In the genomic region with DNA sequence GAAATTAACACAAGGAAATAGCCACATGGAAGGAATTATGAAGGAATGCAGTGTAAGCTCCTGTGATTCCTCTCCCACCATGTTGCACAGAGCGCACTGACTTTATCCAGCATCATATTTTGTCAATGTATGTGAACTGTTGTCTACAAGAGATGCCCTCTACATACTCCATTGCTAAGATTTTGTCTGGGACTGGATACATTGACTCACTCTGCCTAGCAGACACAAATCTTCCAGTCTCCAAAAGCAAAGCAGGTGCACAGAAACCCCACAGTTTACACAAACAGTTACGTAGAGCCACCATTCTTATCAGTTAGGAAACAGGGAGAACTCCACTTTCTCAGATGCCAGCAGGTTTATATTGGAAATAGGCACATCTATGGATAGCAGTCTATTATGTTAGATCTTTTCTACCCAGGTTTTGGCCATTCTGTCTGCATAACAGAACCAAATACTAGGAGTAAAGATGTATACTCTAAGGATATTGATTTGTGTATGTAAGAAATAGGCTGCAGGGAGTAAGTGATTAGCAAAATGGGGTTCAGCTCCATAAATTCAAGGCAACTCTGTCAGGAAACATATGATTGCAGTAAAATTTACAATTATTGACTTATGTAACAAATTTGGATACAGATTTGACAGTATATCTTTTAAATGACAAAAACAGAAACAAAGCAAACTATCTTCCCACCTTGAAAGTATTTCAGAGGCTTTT, we compare ENCODE assay signal across 27 cellular contexts. TPM values are rescaled to one million over a fixed set of nuclear protein-coding genes. Genes with fewer than 3 reads are reported as not detected.
DNase-seq lines count a peak whose midpoint lies in the region; ATAC-seq and TF ChIP-seq lines count a peak whose summit lies in the region.
"Had no signal": no experiment of that assay in that cellular context is flagged by ENCODE, and none has a peak within 500 bp of the region (broad histone marks: within the 10 kb centered on the region; RNA-seq: fewer than 3 reads in every experiment).

No MANE protein-coding gene starts in this region.

- intact Hi-C loops in Caco-2 (cut with micrococcal nuclease; ENCODE audit: unreplicated experiment) (no loop called here), PC-9 (cut with micrococcal nuclease; ENCODE audit: unreplicated experiment) (no loop called here)

- peak overlapping the region; percentile 19 for H3K4me3 Mint-ChIP-seq in Caco-2 (ENCODE audit: unreplicated experiment)
- no peak overlapping the region for H3K4me3 Mint-ChIP-seq in T-cell
- H3K4me3 Mint-ChIP-seq: activated CD8-positive, alpha-beta T cell treated with anti-CD3 and anti-CD28 coated beads, Interleukin-2, amount 10 ng/mL, durations not matched to agents 7 days and 5 days; dendritic cell treated with granulocyte-macrophage colony-stimulating factor and Interleukin-4, amounts not matched to agents 40 ng/mL and 50 ng/mL, for 4 days; neural crest cell had no signal

- no peaks in the 10 kb centered on the region for H3K27me3 Mint-ChIP-seq in Caco-2 (ENCODE audit: insufficient read depth, unreplicated experiment)
- peaks cover 8 to 10% of the 10 kb centered on the region in 2 donors for H3K27me3 Mint-ChIP-seq in T-cell
- H3K27me3 Mint-ChIP-seq: dendritic cell treated with granulocyte-macrophage colony-stimulating factor and Interleukin-4, amounts not matched to agents 40 ng/mL and 50 ng/mL, for 4 days had no signal

- H3K9me2 ChIP-seq in PC-9 (ENCODE audit: insufficient read depth) (no peaks in the 10 kb centered on the region), hepatocyte (replicated peaks; ENCODE audit: insufficient read depth) (no peaks in the 10 kb centered on the region)

- DNase-seq in Caco-2: no peak
- no peak for DNase-seq in PC-9
- no peak for DNase-seq in hepatocyte (ENCODE audit: low spot score)
- no peak for DNase-seq in SW480 (ENCODE audit: low spot score)
- no peak for DNase-seq in T-cell
- DNase-seq: activated CD4-positive, alpha-beta T cell treated with anti-CD3 and anti-CD28 coated beads for 1 hour; activated CD8-positive, alpha-beta T cell treated with anti-CD3 and anti-CD28 coated beads, Interleukin-2, amount 10 ng/mL, durations not matched to agents 7 days and 5 days; anterior cingulate cortex; central memory CD4-positive, alpha-beta T cell; COR-L47; kidney; NCI-H1092 treated with DMSO at 0.1 percent for 48 hours; NCI-H2029; NCI-H774; RPMI8226; stimulated activated naive CD8-positive, alpha-beta T cell treated with anti-CD3 and anti-CD28 coated beads, Interleukin-15, Interleukin-2, amounts not matched to agents 100 U/mL and 50 U/mL, for 24 hours; T-helper 2 cell had no signal

- 92% methylated on average over 2 of the region's 2 CpGs for WGBS in hepatocyte (ENCODE audit: low lambda C conversion rate, missing lambda C conversion rate)

- H3K4me1 Mint-ChIP-seq in Caco-2 (ENCODE audit: low read depth, unreplicated experiment) (no peaks in the 10 kb centered on the region), T-cell (no peaks in the 10 kb centered on the region)
- H3K4me1 Mint-ChIP-seq: neural crest cell had no signal

- no peaks in the 10 kb centered on the region for H3K9me3 Mint-ChIP-seq in Caco-2 (ENCODE audit: unreplicated experiment)
- H3K9me3 Mint-ChIP-seq in T-cell: peaks cover 0 to 4% (median 2%) of the 10 kb centered on the region in 3 donors
- H3K9me3 Mint-ChIP-seq: activated naive CD4-positive, alpha-beta T cell treated with anti-CD3 and anti-CD28 coated beads, Interleukin-2, amount 50 U/mL, for 72 hours; activated T-helper 2 cell treated with anti-CD3 and anti-CD28 coated beads, Interferon-gamma antibody, Interleukin-2, Interleukin-4, amounts not matched to agents 10 μg/mL and 5 μg/mL and 100 μg/mL, durations not matched to agents 14 hours and 24 hours and 36 hours; dendritic cell treated with granulocyte-macrophage colony-stimulating factor and Interleukin-4, amounts not matched to agents 40 ng/mL and 50 ng/mL, for 4 days had no signal

- BruUV-seq in Caco-2 (replicated peaks; lab: Mats Ljungman, UMichigan): no TSS peak
- BruUV-seq in PC-9 (replicated peaks; lab: Mats Ljungman, UMichigan): no TSS peak

- H3K79me2 ChIP-seq in PC-9 (ENCODE audit: low read depth): peaks cover 71% of the 10 kb centered on the region
- no peaks in the 10 kb centered on the region for H3K79me2 ChIP-seq in hepatocyte
- H3K79me2 ChIP-seq: parathyroid adenoma had no signal

- H3K27ac Mint-ChIP-seq in Caco-2 (ENCODE audit: unreplicated experiment): no peak overlapping the region
- no peak overlapping the region for H3K27ac Mint-ChIP-seq in T-cell
- H3K27ac Mint-ChIP-seq: activated CD8-positive, alpha-beta T cell treated with anti-CD3 and anti-CD28 coated beads, Interleukin-2, amount 10 ng/mL, durations not matched to agents 7 days and 5 days; activated naive CD4-positive, alpha-beta T cell treated with anti-CD3 and anti-CD28 coated beads, Interleukin-2, amount 50 U/mL, for 72 hours; activated T-helper 2 cell treated with anti-CD3 and anti-CD28 coated beads, Interferon-gamma antibody, Interleukin-2, Interleukin-4, amounts not matched to agents 10 μg/mL and 5 μg/mL and 100 μg/mL, durations not matched to agents 14 hours and 24 hours and 36 hours; dendritic cell treated with granulocyte-macrophage colony-stimulating factor and Interleukin-4, amounts not matched to agents 40 ng/mL and 50 ng/mL, for 4 days had no signal

- peaks cover 42% of the 10 kb centered on the region for H3F3A ChIP-seq in PC-9 (ENCODE audit: insufficient read depth, low read depth)

- peak overlapping the region in 2 of 3 donors; percentile 3 to 58 for H3K9ac ChIP-seq in skeletal muscle tissue (ENCODE audit: low read depth in 1 of 3, low read length in 3 of 3)
- H3K9ac ChIP-seq: BLaER1 treated with 17β-estradiol and CSF1 and Interleukin-3, amounts not matched to agents 10 nM and 100 nM; parathyroid adenoma had no signal

- H2AFZ ChIP-seq in PC-9 (no peak overlapping the region), hepatocyte (no peak overlapping the region)
- H2AFZ ChIP-seq: parathyroid adenoma had no signal

- H3K9me3 ChIP-seq in Caco-2 (no peaks in the 10 kb centered on the region), PC-9 (ENCODE audit: insufficient read depth, low read depth) (no peaks in the 10 kb centered on the region), hepatocyte (ENCODE audit: low read depth) (no peaks in the 10 kb centered on the region), skeletal muscle tissue (ENCODE audit: control insufficient read depth in 3 of 3, low read length in 3 of 3) (no peaks in the 10 kb centered on the region)

- no peak for TF ChIP-seq CTCF in Caco-2 (IDR thresholded peaks at IDR 0.05; ENCODE audit: insufficient read depth in 1 of 2, low read depth in 1 of 2, low read length in 1 of 2, severe bottlenecking in 1 of 2, unreplicated experiment in 1 of 2)
- TF ChIP-seq CTCF in PC-9 (conservative IDR thresholded peaks at IDR 0.05): no peak
- TF ChIP-seq CTCF in hepatocyte (IDR thresholded peaks at IDR 0.05; ENCODE audit: poor library complexity): no peak

- POLR2A ChIA-PET in Caco-2 (lab: Charles Lee) (no interaction called here), PC-9 (lab: Charles Lee; ENCODE audit: unreplicated experiment) (interaction anchor here (0.6 kb wide), 1 partner anchor 16 kb away, joined by 4 read pairs; no protein-coding TSS in a partner anchor), T-cell (lab: Charles Lee) (no interaction called here)

- H3K4me3 ChIP-seq in Caco-2 (ENCODE audit: low read depth, low read length): no peak overlapping the region
- peak overlapping the region; percentile 83 for H3K4me3 ChIP-seq in PC-9
- no peak overlapping the region for H3K4me3 ChIP-seq in hepatocyte
- peak overlapping the region; percentile 0 to 42 (median 41) for H3K4me3 ChIP-seq in skeletal muscle tissue (ENCODE audit: low read length in 3 of 3)
- H3K4me3 ChIP-seq: BLaER1 treated with 17β-estradiol and CSF1 and Interleukin-3, amounts not matched to agents 10 nM and 100 nM; SK-N-MC had no signal

- H3K4me2 ChIP-seq in PC-9 (peak overlapping the region; percentile 84), hepatocyte (peak overlapping the region; percentile 62)
- H3K4me2 ChIP-seq: BLaER1 treated with 17β-estradiol and CSF1 and Interleukin-3, amounts not matched to agents 10 nM and 100 nM had no signal

- H3K36me3 ChIP-seq in Caco-2 (ENCODE audit: control insufficient read depth, insufficient read depth, low read length): no peaks in the 10 kb centered on the region
- H3K36me3 ChIP-seq in PC-9 (ENCODE audit: low read depth): peaks cover 41% of the 10 kb centered on the region
- H3K36me3 ChIP-seq in hepatocyte (replicated peaks; ENCODE audit: insufficient read depth, low read depth): no peaks in the 10 kb centered on the region
- H3K36me3 ChIP-seq in skeletal muscle tissue (ENCODE audit: control insufficient read depth in 3 of 3, insufficient read depth in 3 of 3, low read length in 3 of 3): peaks cover 5 to 10% (median 5%) of the 10 kb centered on the region in 3 donors
- H3K36me3 ChIP-seq: BLaER1 treated with 17β-estradiol and CSF1 and Interleukin-3, amounts not matched to agents 10 nM and 100 nM had no signal

- no peaks in the 10 kb centered on the region for H3K36me3 Mint-ChIP-seq in Caco-2 (ENCODE audit: insufficient read depth, unreplicated experiment)
- no peaks in the 10 kb centered on the region for H3K36me3 Mint-ChIP-seq in T-cell
- H3K36me3 Mint-ChIP-seq: activated naive CD4-positive, alpha-beta T cell treated with anti-CD3 and anti-CD28 coated beads, Interleukin-2, amount 50 U/mL, for 72 hours had no signal

- H3K27ac ChIP-seq in PC-9 (peak overlapping the region; percentile 92), hepatocyte (no peak overlapping the region), skeletal muscle tissue (ENCODE audit: low read depth, low read length) (no peak overlapping the region)
- H3K27ac ChIP-seq: BLaER1 treated with 17β-estradiol and CSF1 and Interleukin-3, amounts not matched to agents 10 nM and 100 nM; parathyroid adenoma; SK-N-MC had no signal

- H4K20me1 ChIP-seq in PC-9 (ENCODE audit: insufficient read depth): peaks cover 14% of the 10 kb centered on the region
- H4K20me1 ChIP-seq in hepatocyte (ENCODE audit: insufficient read depth, poor library complexity, severe bottlenecking): no peaks in the 10 kb centered on the region
- H4K20me1 ChIP-seq: BLaER1 treated with 17β-estradiol and CSF1 and Interleukin-3, amounts not matched to agents 10 nM and 100 nM had no signal

- H3K27me3 ChIP-seq in Caco-2 (replicated peaks; ENCODE audit: control insufficient read depth, insufficient read depth, low read length): no peaks in the 10 kb centered on the region
- no peaks in the 10 kb centered on the region for H3K27me3 ChIP-seq in PC-9 (ENCODE audit: insufficient read depth, low read depth)
- no peaks in the 10 kb centered on the region for H3K27me3 ChIP-seq in hepatocyte
- no peaks in the 10 kb centered on the region for H3K27me3 ChIP-seq in skeletal muscle tissue (ENCODE audit: control insufficient read depth in 3 of 3, insufficient read depth in 3 of 3, low read length in 3 of 3)
- H3K27me3 ChIP-seq: BLaER1 treated with 17β-estradiol and CSF1 and Interleukin-3, amounts not matched to agents 10 nM and 100 nM; tibial nerve had no signal

- CTCF ChIA-PET in Caco-2 (lab: Charles Lee) (interaction anchor here (1.4 kb wide), 1 partner anchor 152 kb away, joined by 3 read pairs; no protein-coding TSS in a partner anchor), PC-9 (lab: Charles Lee) (no interaction called here), T-cell (lab: Charles Lee) (interaction anchor here in 1 of 2 donors (0.7 kb wide), 1 partner anchor 60 kb away, joined by 3 read pairs; no protein-coding TSS in a partner anchor)

- ATAC-seq in esophagus mucosa (no peak), T-cell (replicated peaks in 1 of 4) (no peak)
- ATAC-seq: activated CD8-positive, alpha-beta T cell treated with anti-CD3 and anti-CD28 coated beads, Interleukin-2, amount 10 ng/mL, durations not matched to agents 7 days and 5 days; activated naive CD4-positive, alpha-beta T cell treated with anti-CD3 and anti-CD28 coated beads, Interleukin-2, amount 50 U/mL, for 72 hours; stimulated activated naive CD8-positive, alpha-beta T cell treated with anti-CD3 and anti-CD28 coated beads, Interleukin-15, Interleukin-2, amounts not matched to agents 100 U/mL and 50 U/mL, for 24 hours had no signal

- H3K4me1 ChIP-seq in Caco-2 (0 out of 2 replicates have a peak, but pooled peaks cover 7% of the 10 kb centered on the region), PC-9 (replicated peaks; ENCODE audit: insufficient read depth) (0 out of 2 replicates have a peak, but pooled peaks cover 3% of the 10 kb centered on the region), hepatocyte (ENCODE audit: insufficient read depth) (no peaks in the 10 kb centered on the region), skeletal muscle tissue (ENCODE audit: control insufficient read depth in 3 of 3, insufficient read depth in 3 of 3, low read length in 3 of 3) (peaks cover 0 to 8% (median 0%) of the 10 kb centered on the region in 3 donors)
- H3K4me1 ChIP-seq: BLaER1 treated with 17β-estradiol and CSF1 and Interleukin-3, amounts not matched to agents 10 nM and 100 nM; parathyroid adenoma had no signal

RNA-seq across cellular contexts. Expression of gene AKR1C2, which starts 1.5 kb away (rescaled TPM):
- 28.8 and 41.7 TPM in 2 replicates for total RNA-seq in Caco-2 (2022)
- 1,997 and 2,032 TPM in 2 replicates for total RNA-seq in PC-9 (2021)
- 47.7 and 51.0 TPM in 2 replicates for total RNA-seq in hepatocyte
- polyA plus RNA-seq in hepatocyte: 35.0 and 51.7 TPM in 2 replicates
- total RNA-seq in skeletal muscle tissue: 4.2 TPM
- total RNA-seq in esophagus mucosa: 115 TPM
- under 1 TPM in 3 of 5 donors, not detected in 2; 0.15 to 0.47 (median 0.41) TPM for total RNA-seq in T-cell
- total RNA-seq: activated CD8-positive, alpha-beta T cell treated with anti-CD3 and anti-CD28 coated beads, Interleukin-2, amount 10 ng/mL, durations not matched to agents 7 days and 5 days; activated naive CD4-positive, alpha-beta T cell treated with anti-CD3 and anti-CD28 coated beads, Interleukin-2, amount 50 U/mL, for 72 hours; activated T-helper 2 cell treated with anti-CD3 and anti-CD28 coated beads, Interferon-gamma antibody, Interleukin-2, Interleukin-4, amounts not matched to agents 10 μg/mL and 5 μg/mL and 100 μg/mL, durations not matched to agents 14 hours and 24 hours and 36 hours had no signal

RNA-seq across cellular contexts. Expression of gene AKR1C1, which starts 39.0 kb away (rescaled TPM):
- total RNA-seq in Caco-2 (2022) (27.1 and 28.4 TPM in 2 replicates), PC-9 (2021) (1,253 and 1,313 TPM in 2 replicates), hepatocyte (175 and 179 TPM in 2 replicates), skeletal muscle tissue (9.9 TPM), esophagus mucosa (54.2 TPM), T-cell (1 to 10 TPM; 1.1 to 4.8 (median 3.0) TPM)
- 67.8 and 106 TPM in 2 replicates for polyA plus RNA-seq in hepatocyte

Comparison
In these comparisons a context has a peak if more than half of its experiments do, and no peak if none do; other contexts are left out.
1. H3K4me3 ChIP-seq: peak in PC-9 (single experiment) and skeletal muscle tissue (3 of 3); none in Caco-2 (single experiment) and hepatocyte (single experiment).
2. RNA of gene AKR1C2, which starts 1.5 kb away (total RNA-seq): 1,997 to 2,032 TPM in PC-9; 115 TPM in esophagus mucosa (single experiment), 47.7 to 51.0 TPM in hepatocyte, 28.8 to 41.7 TPM in Caco-2, 4.2 TPM in skeletal muscle tissue (single experiment) and 0.15 to 0.47 TPM in T-cell; every median in the first group is over 10 times any median in the second.